Comparison of ENCODE assay signal across 18 cellular contexts in the genomic region with DNA sequence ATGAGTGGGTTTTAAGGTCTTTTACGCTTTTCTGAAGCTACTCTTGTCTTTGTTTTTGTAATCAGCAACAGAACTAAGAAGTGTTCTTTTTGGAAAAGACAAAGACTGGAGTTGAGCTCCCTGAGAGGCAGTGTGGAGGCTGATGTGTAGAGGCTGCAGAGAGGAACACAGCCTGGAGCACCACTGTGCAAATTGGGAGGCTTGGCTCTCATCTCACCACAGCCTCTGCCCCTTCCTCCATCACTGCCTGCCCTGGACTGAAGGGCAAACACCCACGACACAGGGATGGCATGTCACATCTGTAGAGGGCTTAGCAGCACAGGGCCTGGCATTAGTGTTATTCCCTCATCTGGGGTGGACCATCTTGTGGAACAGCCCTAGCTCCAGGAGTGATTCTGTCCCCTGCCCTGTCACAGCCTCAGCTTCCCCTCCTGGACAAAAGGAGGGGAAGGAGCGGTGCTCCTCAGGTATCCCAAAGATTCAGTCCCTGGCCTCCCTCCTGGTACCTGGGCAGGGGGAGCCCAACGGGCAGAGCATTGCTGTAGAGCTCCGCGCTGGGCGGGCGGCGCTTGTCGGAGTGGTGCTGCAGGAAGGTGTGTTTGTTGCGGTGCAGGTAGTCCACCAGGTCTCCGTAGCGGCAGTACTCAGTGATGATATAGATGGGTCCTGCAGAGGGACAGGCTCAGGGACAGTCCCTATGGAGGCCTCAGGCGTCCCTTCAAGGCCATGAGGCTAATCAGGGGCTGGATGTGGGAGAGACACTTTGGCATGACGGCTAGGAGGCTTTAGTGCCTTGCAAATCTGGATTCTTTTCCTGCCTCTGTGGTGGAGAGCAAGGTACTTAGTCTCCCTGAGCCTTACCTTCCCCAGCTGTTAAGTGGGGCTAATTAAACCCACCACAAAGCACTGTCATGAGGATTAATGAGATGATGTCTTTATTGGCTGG. TPM values are rescaled to one million over a fixed set of nuclear protein-coding genes. Genes with fewer than 3 reads are reported as not detected.
"Had no signal": no experiment of that assay in that cellular context is flagged by ENCODE, and none has a peak within 500 bp of the region (broad histone marks: within the 10 kb centered on the region; RNA-seq: fewer than 3 reads in every experiment).

No MANE protein-coding gene starts in this region.

- H3K9me3 Mint-ChIP-seq: activated T-cell treated with anti-CD3 and anti-CD28 coated beads, Interleukin-2, amount 50 U/mL, for 24 hours; effector memory CD8-positive, alpha-beta T cell; naive thymus-derived CD8-positive, alpha-beta T cell; stimulated activated naive CD8-positive, alpha-beta T cell treated with anti-CD3 and anti-CD28 coated beads, Interleukin-15, amount 100 ng/mL, for 72 hours had no signal

- H3K9me3 ChIP-seq: ascending aorta, colonic mucosa, lower lobe of right lung, testis had no signal

- H3K27me3 ChIP-seq: ascending aorta, colonic mucosa, testis had no signal

- H3K27ac Mint-ChIP-seq: activated naive CD8-positive, alpha-beta T cell; activated T-cell treated with anti-CD3 and anti-CD28 coated beads, Interleukin-2, amount 50 U/mL, for 24 hours; effector memory CD8-positive, alpha-beta T cell had no signal

- H3K4me1 ChIP-seq: ascending aorta, colonic mucosa had no signal

- H3K27me3 Mint-ChIP-seq: activated CD8-positive, alpha-beta memory T cell treated with anti-CD3 and anti-CD28 coated beads, Interleukin-2, amount 10 ng/mL, durations not matched to agents 7 days and 5 days; activated naive CD8-positive, alpha-beta T cell; activated T-cell treated with anti-CD3 and anti-CD28 coated beads, Interleukin-2, amount 50 U/mL, for 24 hours; effector memory CD8-positive, alpha-beta T cell; stimulated activated naive CD8-positive, alpha-beta T cell treated with anti-CD3 and anti-CD28 coated beads, Interleukin-15, amount 100 ng/mL, for 72 hours had no signal

- ATAC-seq: naive thymus-derived CD8-positive, alpha-beta T cell had no signal

- H3K27ac ChIP-seq: colonic mucosa, lower lobe of right lung, testis had no signal

- H3K4me3 ChIP-seq: ascending aorta, colonic mucosa, lower lobe of right lung, testis had no signal

- H3K4me3 Mint-ChIP-seq: activated CD8-positive, alpha-beta memory T cell treated with anti-CD3 and anti-CD28 coated beads, Interleukin-2, amount 10 ng/mL, durations not matched to agents 7 days and 5 days; activated naive CD8-positive, alpha-beta T cell; activated T-cell treated with anti-CD3 and anti-CD28 coated beads, Interleukin-2, amount 50 U/mL, for 24 hours; stimulated activated naive CD8-positive, alpha-beta T cell treated with anti-CD3 and anti-CD28 coated beads, Interleukin-15, amount 100 ng/mL, for 72 hours had no signal

- H3K36me3 ChIP-seq: colonic mucosa had no signal

- H3K36me3 Mint-ChIP-seq: activated naive CD8-positive, alpha-beta T cell; naive thymus-derived CD8-positive, alpha-beta T cell had no signal

- DNase-seq: activated CD4-positive, alpha-beta T cell treated with anti-CD3 and anti-CD28 coated beads, Interleukin-2, amount 50 U/mL, for 4 hours; activated CD4-positive, CD25-positive, alpha-beta regulatory T cell treated with anti-CD3 and anti-CD28 coated beads, Interleukin-2, amount 50 U/mL, for 72 hours; activated gamma-delta T cell; activated T-cell treated with anti-CD3 and anti-CD28 coated beads, Interleukin-2, amount 50 U/mL, for 24 hours; effector memory CD8-positive, alpha-beta T cell; hippocampal formation; kidney glomerular epithelial cell; stimulated activated CD4-positive, alpha-beta T cell treated with anti-CD3 and anti-CD28 coated beads, Interleukin-4, amount 100 ng/mL, for 4 hours; stimulated activated naive CD8-positive, alpha-beta T cell treated with anti-CD3 and anti-CD28 coated beads, Interleukin-15, amount 100 ng/mL, for 72 hours; testis had no signal

RNA-seq across cellular contexts. Expression of a gene that starts 36.5 kb away (rescaled TPM):
- total RNA-seq: epithelial cell of proximal tubule; T-helper 2 cell treated with Interferon-gamma antibody and Interleukin-4, amounts not matched to agents 100 ng/mL and 5 ng/mL, for 36 hours had no signal

RNA-seq across cellular contexts. Expression of a gene that starts 43.8 kb away (rescaled TPM):
- total RNA-seq: activated CD8-positive, alpha-beta memory T cell treated with anti-CD3 and anti-CD28 coated beads, Interleukin-2, amount 10 ng/mL, durations not matched to agents 7 days and 5 days; ascending aorta; epithelial cell of proximal tubule; lower lobe of right lung; naive thymus-derived CD8-positive, alpha-beta T cell; T-helper 2 cell treated with Interferon-gamma antibody and Interleukin-4, amounts not matched to agents 100 ng/mL and 5 ng/mL, for 36 hours had no signal
- polyA plus RNA-seq: naive thymus-derived CD8-positive, alpha-beta T cell had no signal
